In genomic region chr3:10599444-10599843, GRCh38 we compare ENCODE assay signal across 30 cellular contexts.
DNase-seq lines count a peak whose midpoint lies in the region; ATAC-seq and TF ChIP-seq lines count a peak whose summit lies in the region.
"Had no signal": no experiment of that assay in that cellular context is flagged by ENCODE, and none has a peak within 500 bp of the region (broad histone marks: within the 10 kb centered on the region; RNA-seq: fewer than 3 reads in every experiment).

No MANE protein-coding gene starts in this region.

- intact Hi-C loops in natural killer cell (cut with micrococcal nuclease) (no loop called here), heart left ventricle (cut with DNase I) (no loop called here)

- 70 to 78% (median 74%) methylated on average over 9 of the region's 9 CpGs for WGBS in heart left ventricle, 4 donors

- no peak overlapping the region for H3K4me3 Mint-ChIP-seq in natural killer cell
- no peak overlapping the region for H3K4me3 Mint-ChIP-seq in activated CD4-positive, alpha-beta T cell treated with anti-CD3 and anti-CD28 coated beads, Interleukin-2, amount 10 ng/mL, durations not matched to agents 7 days and 5 days
- H3K4me3 Mint-ChIP-seq: CD8-positive, alpha-beta memory T cell had no signal

- TF ChIP-seq POLR2A in heart left ventricle (IDR thresholded peaks at IDR 0.05): no peak

- ATAC-seq in natural killer cell (no peak), heart left ventricle (no peak)
- ATAC-seq: HCT116, K562, Panc1, right cardiac atrium had no signal

- no peaks in the 10 kb centered on the region for H3K36me3 Mint-ChIP-seq in natural killer cell
- no peaks in the 10 kb centered on the region for H3K36me3 Mint-ChIP-seq in activated CD4-positive, alpha-beta T cell treated with anti-CD3 and anti-CD28 coated beads, Interleukin-2, amount 10 ng/mL, durations not matched to agents 7 days and 5 days (ENCODE audit: low read depth)
- H3K36me3 Mint-ChIP-seq: CD8-positive, alpha-beta memory T cell had no signal

- TF ChIP-seq CTCF in natural killer cell (IDR thresholded peaks at IDR 0.05) (no peak), heart left ventricle (IDR thresholded peaks at IDR 0.05) (no peak)

- no peaks in the 10 kb centered on the region for H3K36me3 ChIP-seq in heart left ventricle
- H3K36me3 ChIP-seq: adrenal gland, BE2C, breast epithelium, pancreas, spleen, upper lobe of left lung, WERI-Rb-1 had no signal

- DNase-seq in NCI-H748 (lab: John Stamatoyannopoulos, UW; ENCODE audit: unreplicated experiment) (peak; percentile 31), NCI-H748 treated with DMSO at 0.1 percent for 48 hours (lab: John Stamatoyannopoulos, UW) (no peak), NCI-H2107 (lab: John Stamatoyannopoulos, UW) (peak; percentile 2), caudate nucleus (lab: John Stamatoyannopoulos, UW) (peak in 2 of 61 donors; percentile 6 to 30), renal cortical epithelial cell (ENCODE audit: low read depth) (peak; percentile 16), natural killer cell (no peak), heart left ventricle (no peak)
- no peak for DNase-seq in activated CD4-positive, alpha-beta T cell treated with anti-CD3 and anti-CD28 coated beads, Interleukin-2, amount 10 ng/mL, durations not matched to agents 7 days and 5 days
- DNase-seq: activated CD4-positive, alpha-beta T cell treated with anti-CD3 and anti-CD28 coated beads for 48 hours; activated naive CD4-positive, alpha-beta T cell treated with Interleukin-2 at 50 U/mL for 16 hours; activated T-cell treated with anti-CD3 and anti-CD28 coated beads, Interleukin-2, amount 50 U/mL, for 48 hours; adrenal gland; BE2C; CD8-positive, alpha-beta memory T cell; effector memory CD4-positive, alpha-beta T cell; erythroblast; foreskin fibroblast; NCI-H146; NCI-H446; pancreas; right cardiac atrium; SHP77; stimulated activated CD4-positive, alpha-beta T cell treated with anti-CD3 and anti-CD28 coated beads, Interleukin-2, amount 100 ng/mL, for 48 hours; upper lobe of left lung; WERI-Rb-1 had no signal

- no peaks in the 10 kb centered on the region for H3K9me3 Mint-ChIP-seq in natural killer cell
- no peaks in the 10 kb centered on the region for H3K9me3 Mint-ChIP-seq in activated CD4-positive, alpha-beta T cell treated with anti-CD3 and anti-CD28 coated beads, Interleukin-2, amount 10 ng/mL, durations not matched to agents 7 days and 5 days
- H3K9me3 Mint-ChIP-seq: CD8-positive, alpha-beta memory T cell had no signal

- H3K27me3 Mint-ChIP-seq in natural killer cell (ENCODE audit: low read depth in 2 of 2): peaks cover 20% of the 10 kb centered on the region in 2 donors
- peaks cover 29% of the 10 kb centered on the region for H3K27me3 Mint-ChIP-seq in activated CD4-positive, alpha-beta T cell treated with anti-CD3 and anti-CD28 coated beads, Interleukin-2, amount 10 ng/mL, durations not matched to agents 7 days and 5 days

- peaks cover 0 to 15% of the 10 kb centered on the region in 2 donors for H3K4me1 Mint-ChIP-seq in natural killer cell
- peaks cover 28% of the 10 kb centered on the region for H3K4me1 Mint-ChIP-seq in activated CD4-positive, alpha-beta T cell treated with anti-CD3 and anti-CD28 coated beads, Interleukin-2, amount 10 ng/mL, durations not matched to agents 7 days and 5 days

- H3K4me1 ChIP-seq in heart left ventricle: peaks cover 0 to 7% (median 0%) of the 10 kb centered on the region in 12 donors
- H3K4me1 ChIP-seq: BE2C, breast epithelium, pancreas had no signal

- no peak overlapping the region for H3K4me3 ChIP-seq in heart left ventricle
- H3K4me3 ChIP-seq: adrenal gland, breast epithelium, K562, pancreas, spleen, upper lobe of left lung had no signal

- no peak overlapping the region for H3K27ac Mint-ChIP-seq in natural killer cell
- H3K27ac Mint-ChIP-seq in activated CD4-positive, alpha-beta T cell treated with anti-CD3 and anti-CD28 coated beads, Interleukin-2, amount 10 ng/mL, durations not matched to agents 7 days and 5 days: no peak overlapping the region
- H3K27ac Mint-ChIP-seq: CD8-positive, alpha-beta memory T cell had no signal

- POLR2A ChIA-PET in activated CD4-positive, alpha-beta T cell treated with anti-CD3 and anti-CD28 coated beads, Interleukin-2, amount 10 ng/mL, durations not matched to agents 7 days and 5 days (lab: Charles Lee): no interaction called here

- H3K27me3 ChIP-seq in heart left ventricle: peaks cover 0 to 3% (median 0%) of the 10 kb centered on the region in 9 donors
- H3K27me3 ChIP-seq: adrenal gland, BE2C, breast epithelium, pancreas, upper lobe of left lung had no signal

- H3K9me3 ChIP-seq in heart left ventricle: no peaks in the 10 kb centered on the region
- H3K9me3 ChIP-seq: adrenal gland, BE2C, breast epithelium, pancreas, spleen, upper lobe of left lung had no signal

- CTCF ChIA-PET in activated CD4-positive, alpha-beta T cell treated with anti-CD3 and anti-CD28 coated beads, Interleukin-2, amount 10 ng/mL, durations not matched to agents 7 days and 5 days (lab: Charles Lee): interaction anchor here (0.6 kb wide), 1 partner anchor 51 kb away, joined by 5 read pairs; no protein-coding TSS in a partner anchor

- peak overlapping the region; percentile 55 for H3K27ac ChIP-seq in caudate nucleus (ENCODE audit: low read depth, low read length)
- no peak overlapping the region for H3K27ac ChIP-seq in heart left ventricle
- H3K27ac ChIP-seq: adrenal gland, pancreas, spleen, upper lobe of left lung, WERI-Rb-1 had no signal

Comparison
In these comparisons a context has a peak if more than half of its experiments do, and no peak if none do; other contexts are left out.
1. DNase-seq: peak in NCI-H748 (single experiment), NCI-H2107 (single experiment) and renal cortical epithelial cell (single experiment); none in NCI-H748 treated with DMSO at 0.1 percent for 48 hours (single experiment), natural killer cell (single experiment), activated CD4-positive, alpha-beta T cell treated with anti-CD3 and anti-CD28 coated beads, Interleukin-2, amount 10 ng/mL, durations not matched to agents 7 days and 5 days (single experiment) and heart left ventricle (0 of 5).